Comparison of ENCODE assay signal across 30 cellular contexts in genomic region chr14:23751591-23751990, GRCh38.
"Had no signal": no experiment of that assay in that cellular context is flagged by ENCODE, and none has a peak within 500 bp of the region (broad histone marks: within the 10 kb centered on the region; RNA-seq: fewer than 3 reads in every experiment).

No MANE protein-coding gene starts in this region.

- H3K9me3 ChIP-seq: colonic mucosa, tibial artery, upper lobe of right lung had no signal

- H3K27ac Mint-ChIP-seq: activated CD4-positive, alpha-beta memory T cell treated with anti-CD3 and anti-CD28 coated beads, Interleukin-2, amount 10 ng/mL, durations not matched to agents 7 days and 5 days; activated CD4-positive, alpha-beta T cell treated with anti-CD3 and anti-CD28 coated beads, Interleukin-2, amount 10 ng/mL, durations not matched to agents 24 days and 14 days; activated naive CD4-positive, alpha-beta T cell treated with anti-CD3 and anti-CD28 coated beads, Interleukin-2, amount 50 U/mL, for 24 hours; activated naive CD8-positive, alpha-beta T cell treated with anti-CD3 and anti-CD28 coated beads, Interleukin-2, amount 50 U/mL, for 24 hours; activated T-cell treated with anti-CD3 and anti-CD28 coated beads, Interleukin-2, amount 50 U/mL, for 24 hours; natural killer cell; neural progenitor cell; stimulated activated naive CD8-positive, alpha-beta T cell treated with anti-CD3 and anti-CD28 coated beads, Interleukin-15, Interleukin-2, amounts not matched to agents 100 ng/mL and 50 ng/mL, for 24 hours; T-helper 1 cell treated with Interleukin-12 subunit alpha and Interleukin-12 subunit beta and Interleukin-4 antibody, amounts not matched to agents 30 μg/mL and 1 μg/mL, for 36 hours had no signal

- H3K27me3 ChIP-seq: cardiac muscle cell, colonic mucosa, neural progenitor cell, tibial artery, upper lobe of right lung had no signal

- H3K27ac ChIP-seq: cardiac muscle cell, colonic mucosa, neural progenitor cell, tibial artery, upper lobe of right lung, WERI-Rb-1 had no signal

- H3K4me1 Mint-ChIP-seq: activated CD4-positive, alpha-beta memory T cell treated with anti-CD3 and anti-CD28 coated beads, Interleukin-2, amount 10 ng/mL, durations not matched to agents 7 days and 5 days; activated CD4-positive, alpha-beta T cell treated with anti-CD3 and anti-CD28 coated beads, Interleukin-2, amount 10 ng/mL, durations not matched to agents 24 days and 14 days; activated naive CD4-positive, alpha-beta T cell treated with anti-CD3 and anti-CD28 coated beads, Interleukin-2, amount 50 U/mL, for 24 hours; activated naive CD8-positive, alpha-beta T cell treated with anti-CD3 and anti-CD28 coated beads, Interleukin-2, amount 50 U/mL, for 24 hours; natural killer cell; neural progenitor cell had no signal

- H3K4me3 Mint-ChIP-seq: activated CD4-positive, alpha-beta memory T cell treated with anti-CD3 and anti-CD28 coated beads, Interleukin-2, amount 10 ng/mL, durations not matched to agents 7 days and 5 days; activated CD4-positive, alpha-beta T cell treated with anti-CD3 and anti-CD28 coated beads, Interleukin-2, amount 10 ng/mL, durations not matched to agents 24 days and 14 days; activated naive CD4-positive, alpha-beta T cell treated with anti-CD3 and anti-CD28 coated beads, Interleukin-2, amount 50 U/mL, for 24 hours; activated naive CD8-positive, alpha-beta T cell treated with anti-CD3 and anti-CD28 coated beads, Interleukin-2, amount 50 U/mL, for 24 hours; activated T-cell treated with anti-CD3 and anti-CD28 coated beads, Interleukin-2, amount 50 U/mL, for 24 hours; natural killer cell; neural progenitor cell; stimulated activated naive CD8-positive, alpha-beta T cell treated with anti-CD3 and anti-CD28 coated beads, Interleukin-15, Interleukin-2, amounts not matched to agents 100 ng/mL and 50 ng/mL, for 24 hours; T-helper 1 cell treated with Interleukin-12 subunit alpha and Interleukin-12 subunit beta and Interleukin-4 antibody, amounts not matched to agents 30 μg/mL and 1 μg/mL, for 36 hours had no signal

- H3K36me3 Mint-ChIP-seq: activated naive CD4-positive, alpha-beta T cell treated with anti-CD3 and anti-CD28 coated beads, Interleukin-2, amount 50 U/mL, for 24 hours; natural killer cell; neural progenitor cell had no signal

- H3K4me1 ChIP-seq: colonic mucosa, neural progenitor cell, tibial artery, upper lobe of right lung had no signal

- H3K9ac ChIP-seq: neural progenitor cell had no signal

- H2AFZ ChIP-seq: neural progenitor cell had no signal

- H3K4me2 ChIP-seq: neural progenitor cell had no signal

- DNase-seq: activated CD4-positive, alpha-beta memory T cell treated with anti-CD3 and anti-CD28 coated beads, Interleukin-2, amount 10 ng/mL, durations not matched to agents 7 days and 5 days; activated CD4-positive, alpha-beta T cell treated with anti-CD3 and anti-CD28 coated beads, Interleukin-2, amount 10 ng/mL, durations not matched to agents 24 days and 14 days; activated CD4-positive, CD25-positive, alpha-beta regulatory T cell treated with anti-CD3 and anti-CD28 coated beads, Interleukin-2, amount 50 U/mL, for 72 hours; activated CD8-positive, alpha-beta memory T cell treated with anti-CD3 and anti-CD28 coated beads, Interleukin-2, amount 50 U/mL, for 48 hours; activated gamma-delta T cell treated with Interleukin-2 at 50 U/mL for 16 hours; activated naive CD8-positive, alpha-beta T cell treated with anti-CD3 and anti-CD28 coated beads, Interleukin-2, amount 50 U/mL, for 24 hours; activated T-cell treated with anti-CD3 and anti-CD28 coated beads, Interleukin-2, amount 50 U/mL, for 24 hours; amygdala; cerebellar nuclear complex; colonic mucosa; effector memory CD4-positive, alpha-beta T cell; glutamatergic neuron; islet precursor cell; left colon; midbrain; natural killer cell; occipital lobe; right cardiac atrium; stimulated activated CD4-positive, alpha-beta T cell treated with anti-CD3 and anti-CD28 coated beads, Interleukin-4, amount 100 ng/mL, for 1 hour; substantia nigra; SW 1271; T-helper 9 cell; tibial artery; upper lobe of right lung; WERI-Rb-1 had no signal

- H3K4me3 ChIP-seq: cardiac muscle cell, colonic mucosa, neural progenitor cell, tibial artery, upper lobe of right lung had no signal

- H3K36me3 ChIP-seq: cardiac muscle cell, colonic mucosa, neural progenitor cell, tibial artery, upper lobe of right lung, WERI-Rb-1 had no signal

- H3K9me3 Mint-ChIP-seq: activated CD4-positive, alpha-beta memory T cell treated with anti-CD3 and anti-CD28 coated beads, Interleukin-2, amount 10 ng/mL, durations not matched to agents 7 days and 5 days; activated CD4-positive, alpha-beta T cell treated with anti-CD3 and anti-CD28 coated beads, Interleukin-2, amount 10 ng/mL, durations not matched to agents 24 days and 14 days; activated naive CD4-positive, alpha-beta T cell treated with anti-CD3 and anti-CD28 coated beads, Interleukin-2, amount 50 U/mL, for 24 hours; activated naive CD8-positive, alpha-beta T cell treated with anti-CD3 and anti-CD28 coated beads, Interleukin-2, amount 50 U/mL, for 24 hours; activated T-cell treated with anti-CD3 and anti-CD28 coated beads, Interleukin-2, amount 50 U/mL, for 24 hours; natural killer cell; stimulated activated naive CD8-positive, alpha-beta T cell treated with anti-CD3 and anti-CD28 coated beads, Interleukin-15, Interleukin-2, amounts not matched to agents 100 ng/mL and 50 ng/mL, for 24 hours; T-helper 1 cell treated with Interleukin-12 subunit alpha and Interleukin-12 subunit beta and Interleukin-4 antibody, amounts not matched to agents 30 μg/mL and 1 μg/mL, for 36 hours had no signal
